ENCODE assay signal across 1 cellular context in genomic region chr3:53224026-53224425, GRCh38.
TF ChIP-seq lines count a peak whose summit lies in the region.

No MANE protein-coding gene starts in this region.

TF ChIP-seq in HepG2, 621 proteins besides CTCF, POLR2A, EP300 and RAD21:
- TF ChIP-seq SSRP1 (CRISPR knock-in tag; IDR thresholded peaks at IDR 0.05) (no peak), ZMYM2 (CRISPR knock-in tag; IDR thresholded peaks at IDR 0.05) (no peak), ZBTB1 (CRISPR knock-in tag; IDR thresholded peaks at IDR 0.05; ENCODE audit: borderline replicate concordance) (no peak), ZNF224 (CRISPR knock-in tag; IDR thresholded peaks at IDR 0.05) (no peak), ZC3H4 (CRISPR knock-in tag; IDR thresholded peaks at IDR 0.05; ENCODE audit: borderline replicate concordance) (no peak), EHMT2 (IDR thresholded peaks at IDR 0.05; ENCODE audit: borderline replicate concordance, low read depth, low read length) (no peak), SATB2 (CRISPR knock-in tag; IDR thresholded peaks at IDR 0.05) (no peak), PAXIP1 (CRISPR knock-in tag; conservative IDR thresholded peaks at IDR 0.05) (no peak), YY1 (IDR thresholded peaks at IDR 0.05; ENCODE audit: insufficient read depth, insufficient replicate concordance, low read depth, low read length) (no peak), ZBTB7A (CRISPR knock-in tag; IDR thresholded peaks at IDR 0.05) (no peak), ZNF337 (CRISPR knock-in tag; IDR thresholded peaks at IDR 0.05; ENCODE audit: borderline replicate concordance, low read depth) (no peak), AGO2 (optimal IDR thresholded peaks at IDR 0.05; ENCODE audit: low read depth, low read length) (no peak)
